In genomic region chr15:70125605-70126004, GRCh38 we compare ENCODE assay signal across 14 cellular contexts.
"Had no signal": no experiment of that assay in that cellular context is flagged by ENCODE, and none has a peak within 500 bp of the region (broad histone marks: within the 10 kb centered on the region; RNA-seq: fewer than 3 reads in every experiment).

No MANE protein-coding gene starts in this region.

- DNase-seq: activated CD4-positive, alpha-beta T cell treated with anti-CD3 and anti-CD28 coated beads, Interleukin-2, amount 50 U/mL, for 48 hours; activated gamma-delta T cell treated with Interleukin-2 at 50 U/mL for 16 hours; activated T-cell treated with anti-CD3 and anti-CD28 coated beads, Interleukin-2, amount 50 U/mL, for 72 hours; caudate nucleus; colonic mucosa; heart right ventricle; mucosa of descending colon; naive thymus-derived CD8-positive, alpha-beta T cell; nucleus accumbens; right cardiac atrium; tibial artery had no signal

- H3K27ac Mint-ChIP-seq: activated T-cell treated with anti-CD3 and anti-CD28 coated beads, Interleukin-2, amount 50 U/mL, for 72 hours; progenitor cell of endocrine pancreas; stimulated activated effector memory CD8-positive, alpha-beta T cell treated with anti-CD3 and anti-CD28 coated beads, Interleukin-12 subunit alpha, Interleukin-12 subunit beta, amount 100 ng/mL, for 72 hours had no signal

- H3K4me3 Mint-ChIP-seq: activated T-cell treated with anti-CD3 and anti-CD28 coated beads, Interleukin-2, amount 50 U/mL, for 72 hours; naive thymus-derived CD8-positive, alpha-beta T cell; stimulated activated effector memory CD8-positive, alpha-beta T cell treated with anti-CD3 and anti-CD28 coated beads, Interleukin-12 subunit alpha, Interleukin-12 subunit beta, amount 100 ng/mL, for 72 hours had no signal

- H3K4me3 ChIP-seq: colonic mucosa, heart right ventricle, mucosa of descending colon, tibial artery, vagina had no signal

- ATAC-seq: heart right ventricle; mucosa of descending colon; naive thymus-derived CD8-positive, alpha-beta T cell; right cardiac atrium; stimulated activated effector memory CD8-positive, alpha-beta T cell treated with anti-CD3 and anti-CD28 coated beads, Interleukin-12 subunit alpha, Interleukin-12 subunit beta, amount 100 ng/mL, for 72 hours had no signal

- H3K36me3 Mint-ChIP-seq: naive thymus-derived CD8-positive, alpha-beta T cell; stimulated activated effector memory CD8-positive, alpha-beta T cell treated with anti-CD3 and anti-CD28 coated beads, Interleukin-12 subunit alpha, Interleukin-12 subunit beta, amount 100 ng/mL, for 72 hours had no signal

- H3K4me1 ChIP-seq: colonic mucosa had no signal

- H3K36me3 ChIP-seq: colonic mucosa, heart right ventricle, tibial artery, vagina had no signal

- H3K27ac ChIP-seq: colonic mucosa, heart right ventricle, tibial artery, vagina had no signal

- H3K9me3 ChIP-seq: colonic mucosa, heart right ventricle, mucosa of descending colon, tibial artery, vagina had no signal

- H3K27me3 ChIP-seq: colonic mucosa, tibial artery, vagina had no signal

- H3K9me3 Mint-ChIP-seq: activated T-cell treated with anti-CD3 and anti-CD28 coated beads, Interleukin-2, amount 50 U/mL, for 72 hours; naive thymus-derived CD8-positive, alpha-beta T cell; stimulated activated effector memory CD8-positive, alpha-beta T cell treated with anti-CD3 and anti-CD28 coated beads, Interleukin-12 subunit alpha, Interleukin-12 subunit beta, amount 100 ng/mL, for 72 hours had no signal
